2 cellular contexts compared by ENCODE assay signal in the genomic region with DNA sequence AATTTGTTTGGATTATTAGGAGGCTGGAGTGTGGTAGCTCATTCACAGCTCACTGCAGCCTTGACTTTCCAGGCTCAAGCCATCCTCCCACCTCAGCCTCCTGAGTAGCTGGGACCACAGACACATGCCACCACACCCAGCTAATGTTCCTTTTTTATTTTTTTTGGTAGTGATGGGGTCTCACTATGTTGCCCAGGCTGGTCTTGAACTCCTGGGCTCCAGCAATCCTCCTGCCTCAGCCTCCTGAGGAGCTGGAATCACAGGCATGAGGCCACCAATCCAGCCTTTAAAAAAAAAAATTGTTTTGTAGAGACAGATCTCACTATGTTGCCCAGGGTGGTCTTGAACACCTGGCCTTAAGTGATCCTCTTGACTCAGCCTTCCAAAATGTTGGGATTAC. TPM values are rescaled to one million over a fixed set of nuclear protein-coding genes. Genes with fewer than 3 reads are reported as not detected.
"Had no signal": no experiment of that assay in that cellular context is flagged by ENCODE, and none has a peak within 500 bp of the region (broad histone marks: within the 10 kb centered on the region; RNA-seq: fewer than 3 reads in every experiment).

No MANE protein-coding gene starts in this region.

RNA-seq across cellular contexts. Expression of a gene that starts 8.3 kb away (rescaled TPM):
- total RNA-seq: LHCN-M2, M059J had no signal

RNA-seq across cellular contexts. Expression of a gene that starts 33.1 kb away (rescaled TPM):
- total RNA-seq: LHCN-M2, M059J had no signal
